1 cellular context compared by ENCODE assay signal in the genomic region with DNA sequence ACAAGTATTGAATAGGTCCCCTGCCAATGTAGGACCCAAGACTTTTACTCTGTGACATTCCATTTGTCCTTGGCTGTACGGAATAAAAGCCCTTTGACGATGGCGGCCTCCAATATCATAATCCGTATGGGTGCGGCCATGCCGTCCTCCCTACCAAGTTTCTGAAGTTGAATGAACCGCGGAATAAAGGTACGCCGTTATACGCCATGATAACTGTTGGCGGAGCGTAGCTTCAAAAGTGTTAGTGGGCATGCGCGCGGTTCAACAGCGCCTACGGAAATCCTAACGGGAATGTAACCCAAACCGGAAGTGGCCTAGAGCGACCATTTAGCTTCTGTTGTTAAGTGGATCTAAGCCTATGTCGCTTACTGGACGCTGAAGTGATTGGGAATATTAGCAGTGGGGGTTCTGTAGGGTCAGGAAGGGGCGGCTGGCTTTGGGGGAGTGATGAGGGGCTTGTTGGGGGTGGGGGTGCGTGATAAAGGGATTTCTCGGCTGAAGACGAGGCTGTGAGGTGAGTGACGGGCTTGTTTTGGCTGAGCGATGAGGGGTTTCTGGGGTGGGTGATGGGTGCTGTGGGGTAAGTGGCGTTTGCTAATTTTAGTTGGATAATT.
TF ChIP-seq lines count a peak whose summit lies in the region.

Gene ZNF175 (plus strand): TSS at position 322 of the 614 bp plus-strand sequence. CDS start 2,047 bp downstream, outside the sequence.

TF ChIP-seq in K562, 482 proteins besides CTCF, POLR2A, EP300 and RAD21 (continued from another document and continues in another):
- TF ChIP-seq, protein P1, sequence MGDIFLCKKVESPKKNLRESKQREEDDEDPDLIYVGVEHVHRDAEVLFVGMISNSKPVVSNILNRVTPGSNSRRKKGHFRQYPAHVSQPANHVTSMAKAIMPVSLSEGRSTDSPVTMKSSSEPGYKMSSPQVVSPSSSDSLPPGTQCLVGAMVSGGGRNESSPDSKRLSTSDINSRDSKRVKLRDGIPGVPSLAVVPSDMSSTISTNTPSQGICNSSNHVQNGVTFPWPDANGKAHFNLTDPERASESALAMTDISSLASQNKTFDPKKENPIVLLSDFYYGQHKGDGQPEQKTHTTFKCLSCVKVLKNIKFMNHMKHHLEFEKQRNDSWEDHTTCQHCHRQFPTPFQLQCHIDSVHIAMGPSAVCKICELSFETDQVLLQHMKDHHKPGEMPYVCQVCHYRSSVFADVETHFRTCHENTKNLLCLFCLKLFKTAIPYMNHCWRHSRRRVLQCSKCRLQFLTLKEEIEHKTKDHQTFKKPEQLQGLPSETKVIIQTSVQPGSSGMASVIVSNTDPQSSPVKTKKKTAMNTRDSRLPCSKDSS (IDR thresholded peaks at IDR 0.05; ENCODE audit: low read depth, partially characterized antibody), result no peak
- TF ChIP-seq ZNF134 (CRISPR knock-in tag; conservative IDR thresholded peaks at IDR 0.05) (no peak), GABPB1 (CRISPR knock-in tag; IDR thresholded peaks at IDR 0.05) (peak; percentile 93), CBFB (CRISPR knock-in tag; IDR thresholded peaks at IDR 0.05) (no peak), MITF (IDR thresholded peaks at IDR 0.05) (no peak), JUND (IDR thresholded peaks at IDR 0.05; ENCODE audit: borderline replicate concordance, low read depth, low read length) (peak; percentile 47; the same call in 1 of the 2 replicates), JUND (tag; IDR thresholded peaks at IDR 0.05; ENCODE audit: borderline replicate concordance, low read depth, low read length) (peak; percentile 66; the same call in 1 of the 3 replicates), ZSCAN29 (IDR thresholded peaks at IDR 0.05) (no peak), THAP7 (CRISPR knock-in tag; IDR thresholded peaks at IDR 0.05) (no peak), ZNF695 (CRISPR knock-in tag; IDR thresholded peaks at IDR 0.05) (no peak), MXI1 (IDR thresholded peaks at IDR 0.05; ENCODE audit: low read depth, low read length) (no peak), MEIS2 (IDR thresholded peaks at IDR 0.05; ENCODE audit: partially characterized antibody) (peak; percentile 60), RFX7 (CRISPR knock-in tag; IDR thresholded peaks at IDR 0.05) (no peak), CEBPB (tag; IDR thresholded peaks at IDR 0.05) (no peak), CUX1 (CRISPR knock-in tag; IDR thresholded peaks at IDR 0.05) (0 out of 2 replicates have a peak, but pooled peaks have one; percentile 35), ZNF12 (CRISPR knock-in tag; IDR thresholded peaks at IDR 0.05) (no peak), CHD4 (IDR thresholded peaks at IDR 0.05; ENCODE audit: insufficient read depth, insufficient replicate concordance, low read depth, low read length, poor library complexity, severe bottlenecking) (no peak), HNRNPL (IDR thresholded peaks at IDR 0.05; ENCODE audit: low read depth, low read length) (no peak), POU5F1 (IDR thresholded peaks at IDR 0.05; ENCODE audit: borderline replicate concordance, low read depth, low read length, partially characterized antibody) (peak; percentile 62), ZNF224 (CRISPR knock-in tag; IDR thresholded peaks at IDR 0.05) (no peak), SP1 (CRISPR knock-in tag; IDR thresholded peaks at IDR 0.05) (peak; percentile 45; the same call in 1 of the 2 replicates), LCOR (CRISPR knock-in tag; IDR thresholded peaks at IDR 0.05) (0 out of 2 replicates have a peak, but pooled peaks have one; percentile 24), RUNX1 (IDR thresholded peaks at IDR 0.05; ENCODE audit: low read depth) (no peak), SIN3B (IDR thresholded peaks at IDR 0.05; ENCODE audit: low read depth) (no peak), SIN3A (IDR thresholded peaks at IDR 0.05; ENCODE audit: borderline replicate concordance in 2 of 2, control insufficient read depth in 1 of 2, low read depth in 2 of 2, low read length in 2 of 2) (0 out of 4 replicates have a peak, but pooled peaks of 1 of the 2 experiments have one; percentile 29), SIRT6 (IDR thresholded peaks at IDR 0.05; ENCODE audit: low read depth, low read length) (no peak), POLR3A (IDR thresholded peaks at IDR 0.05; ENCODE audit: borderline replicate concordance, extremely low read depth, insufficient read depth, insufficient read length) (no peak), SMAD2 (IDR thresholded peaks at IDR 0.05; ENCODE audit: low read depth, low read length) (no peak), PURB (CRISPR knock-in tag; IDR thresholded peaks at IDR 0.05; ENCODE audit: low read depth) (no peak), LARP7 (IDR thresholded peaks at IDR 0.05) (peak; percentile 79; the same call in 1 of the 2 replicates), ZNF655 (CRISPR knock-in tag; IDR thresholded peaks at IDR 0.05) (no peak), GABPB2 (CRISPR knock-in tag; conservative IDR thresholded peaks at IDR 0.05) (no peak), ZNF121 (CRISPR knock-in tag; conservative IDR thresholded peaks at IDR 0.05) (no peak), RFX1 (IDR thresholded peaks at IDR 0.05) (no peak), MTF1 (CRISPR knock-in tag; IDR thresholded peaks at IDR 0.05; ENCODE audit: borderline replicate concordance) (no peak), ZKSCAN8 (CRISPR knock-in tag; IDR thresholded peaks at IDR 0.05) (no peak), NFXL1 (CRISPR knock-in tag; IDR thresholded peaks at IDR 0.05) (no peak), TRIM28 (IDR thresholded peaks at IDR 0.05) (no peak), ZNF699 (CRISPR knock-in tag; IDR thresholded peaks at IDR 0.05; ENCODE audit: insufficient replicate concordance) (no peak), SETDB1 (IDR thresholded peaks at IDR 0.05; ENCODE audit: low read length) (no peak), ZNF668 (CRISPR knock-in tag; IDR thresholded peaks at IDR 0.05) (no peak), RNF219 (CRISPR knock-in tag; IDR thresholded peaks at IDR 0.05) (no peak), ID3 (CRISPR knock-in tag; IDR thresholded peaks at IDR 0.05) (no peak), ID3 (tag; IDR thresholded peaks at IDR 0.05) (no peak; the same call in 1 of the 2 replicates), KDM2B (CRISPR knock-in tag; IDR thresholded peaks at IDR 0.05) (no peak)
- TF ChIP-seq, protein P2, sequence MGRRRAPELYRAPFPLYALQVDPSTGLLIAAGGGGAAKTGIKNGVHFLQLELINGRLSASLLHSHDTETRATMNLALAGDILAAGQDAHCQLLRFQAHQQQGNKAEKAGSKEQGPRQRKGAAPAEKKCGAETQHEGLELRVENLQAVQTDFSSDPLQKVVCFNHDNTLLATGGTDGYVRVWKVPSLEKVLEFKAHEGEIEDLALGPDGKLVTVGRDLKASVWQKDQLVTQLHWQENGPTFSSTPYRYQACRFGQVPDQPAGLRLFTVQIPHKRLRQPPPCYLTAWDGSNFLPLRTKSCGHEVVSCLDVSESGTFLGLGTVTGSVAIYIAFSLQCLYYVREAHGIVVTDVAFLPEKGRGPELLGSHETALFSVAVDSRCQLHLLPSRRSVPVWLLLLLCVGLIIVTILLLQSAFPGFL (CRISPR knock-in tag; IDR thresholded peaks at IDR 0.05), result no peak
- TF ChIP-seq, protein P3, sequence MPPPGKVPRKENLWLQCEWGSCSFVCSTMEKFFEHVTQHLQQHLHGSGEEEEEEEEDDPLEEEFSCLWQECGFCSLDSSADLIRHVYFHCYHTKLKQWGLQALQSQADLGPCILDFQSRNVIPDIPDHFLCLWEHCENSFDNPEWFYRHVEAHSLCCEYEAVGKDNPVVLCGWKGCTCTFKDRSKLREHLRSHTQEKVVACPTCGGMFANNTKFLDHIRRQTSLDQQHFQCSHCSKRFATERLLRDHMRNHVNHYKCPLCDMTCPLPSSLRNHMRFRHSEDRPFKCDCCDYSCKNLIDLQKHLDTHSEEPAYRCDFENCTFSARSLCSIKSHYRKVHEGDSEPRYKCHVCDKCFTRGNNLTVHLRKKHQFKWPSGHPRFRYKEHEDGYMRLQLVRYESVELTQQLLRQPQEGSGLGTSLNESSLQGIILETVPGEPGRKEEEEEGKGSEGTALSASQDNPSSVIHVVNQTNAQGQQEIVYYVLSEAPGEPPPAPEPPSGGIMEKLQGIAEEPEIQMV (tag; conservative IDR thresholded peaks at IDR 0.05; ENCODE audit: low read depth), result peak; percentile 67
- TF ChIP-seq, protein P4, sequence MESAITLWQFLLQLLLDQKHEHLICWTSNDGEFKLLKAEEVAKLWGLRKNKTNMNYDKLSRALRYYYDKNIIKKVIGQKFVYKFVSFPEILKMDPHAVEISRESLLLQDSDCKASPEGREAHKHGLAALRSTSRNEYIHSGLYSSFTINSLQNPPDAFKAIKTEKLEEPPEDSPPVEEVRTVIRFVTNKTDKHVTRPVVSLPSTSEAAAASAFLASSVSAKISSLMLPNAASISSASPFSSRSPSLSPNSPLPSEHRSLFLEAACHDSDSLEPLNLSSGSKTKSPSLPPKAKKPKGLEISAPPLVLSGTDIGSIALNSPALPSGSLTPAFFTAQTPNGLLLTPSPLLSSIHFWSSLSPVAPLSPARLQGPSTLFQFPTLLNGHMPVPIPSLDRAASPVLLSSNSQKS (CRISPR knock-in tag; IDR thresholded peaks at IDR 0.05), result no peak
